1 cellular context compared by ENCODE assay signal in the genomic region with DNA sequence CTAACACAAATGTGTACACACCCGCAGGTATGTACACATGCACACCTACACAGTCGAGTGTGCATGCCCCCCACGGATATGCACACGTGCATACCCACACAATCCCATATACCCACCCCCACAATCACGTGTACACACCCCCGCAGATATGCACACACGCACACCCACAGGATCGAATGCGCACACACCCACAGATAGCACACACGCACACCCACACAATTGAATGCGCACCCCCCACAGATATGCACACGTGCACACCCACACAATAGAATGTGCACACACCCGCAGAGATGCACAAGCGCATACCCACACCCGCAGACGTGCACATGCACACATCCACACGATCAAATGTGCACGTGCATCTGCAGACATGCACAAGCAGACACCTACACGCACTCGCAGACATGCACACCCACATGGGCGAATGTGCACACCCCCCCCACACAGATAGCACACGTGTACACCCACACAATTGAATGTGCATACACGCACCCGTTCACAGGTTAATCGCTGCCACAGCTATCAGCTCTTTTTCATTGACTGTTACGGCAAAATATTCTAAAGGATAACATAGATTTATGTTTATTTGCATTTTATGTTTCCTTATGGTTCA.
TF ChIP-seq lines count a peak whose summit lies in the region.

No MANE protein-coding gene starts in this region.

TF ChIP-seq in H1, 55 proteins besides CTCF, POLR2A, EP300 and RAD21:
- TF ChIP-seq NRF1 (IDR thresholded peaks at IDR 0.05; ENCODE audit: low read depth, low read length) (no peak), TAF7 (optimal IDR thresholded peaks at IDR 0.05; ENCODE audit: borderline replicate concordance, low read depth, low read length) (no peak), POLR2AphosphoS5 (IDR thresholded peaks at IDR 0.05; ENCODE audit: low read depth, low read length) (no peak), SIX5 (IDR thresholded peaks at IDR 0.05; ENCODE audit: low read depth, low read length) (no peak), CHD1 (IDR thresholded peaks at IDR 0.05; ENCODE audit: low read depth, low read length) (no peak)
- TF ChIP-seq, protein P1, sequence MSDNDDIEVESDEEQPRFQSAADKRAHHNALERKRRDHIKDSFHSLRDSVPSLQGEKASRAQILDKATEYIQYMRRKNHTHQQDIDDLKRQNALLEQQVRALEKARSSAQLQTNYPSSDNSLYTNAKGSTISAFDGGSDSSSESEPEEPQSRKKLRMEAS (IDR thresholded peaks at IDR 0.05) = no peak
- TF ChIP-seq, protein P2, sequence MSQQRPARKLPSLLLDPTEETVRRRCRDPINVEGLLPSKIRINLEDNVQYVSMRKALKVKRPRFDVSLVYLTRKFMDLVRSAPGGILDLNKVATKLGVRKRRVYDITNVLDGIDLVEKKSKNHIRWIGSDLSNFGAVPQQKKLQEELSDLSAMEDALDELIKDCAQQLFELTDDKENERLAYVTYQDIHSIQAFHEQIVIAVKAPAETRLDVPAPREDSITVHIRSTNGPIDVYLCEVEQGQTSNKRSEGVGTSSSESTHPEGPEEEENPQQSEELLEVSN (IDR thresholded peaks at IDR 0.05) = no peak
